In genomic region chr3:99966657-99967420, GRCh38 we compare ENCODE assay signal across 14 cellular contexts.
DNase-seq lines count a peak whose midpoint lies in the region; TF ChIP-seq lines count a peak whose summit lies in the region.
"Had no signal": no experiment of that assay in that cellular context is flagged by ENCODE, and none has a peak within 500 bp of the region (broad histone marks: within the 10 kb centered on the region; RNA-seq: fewer than 3 reads in every experiment).

No MANE protein-coding gene starts in this region.

- no peak for TF ChIP-seq EP300 in suprapubic skin (IDR thresholded peaks at IDR 0.05)

- no TSS peak for BruUV-seq in OCI-LY7 (replicated peaks; lab: Mats Ljungman, UMichigan)

- H3K27ac ChIP-seq in suprapubic skin = peak overlapping the region; percentile 70
- H3K27ac ChIP-seq in OCI-LY7 (ENCODE audit: low read depth, low read length, poor library complexity, severe bottlenecking) = no peak overlapping the region

- no peaks in the 10 kb centered on the region for H3K9me2 ChIP-seq in OCI-LY7 (ENCODE audit: insufficient read depth, low read length)

- no peak for TF ChIP-seq POLR2A in suprapubic skin (IDR thresholded peaks at IDR 0.05)

- H3K36me3 ChIP-seq in adipocyte (ENCODE audit: control insufficient read depth, insufficient read depth, low read length, severe bottlenecking) = no peaks in the 10 kb centered on the region
- no peaks in the 10 kb centered on the region for H3K36me3 ChIP-seq in mucosa of stomach (ENCODE audit: control insufficient read depth, insufficient read depth, low read length)
- no peaks in the 10 kb centered on the region for H3K36me3 ChIP-seq in suprapubic skin
- no peaks in the 10 kb centered on the region for H3K36me3 ChIP-seq in OCI-LY7 (ENCODE audit: insufficient read depth, low read length)

- no peak for TF ChIP-seq CTCF in suprapubic skin (IDR thresholded peaks at IDR 0.05)
- no peak for TF ChIP-seq CTCF in OCI-LY7 (conservative IDR thresholded peaks at IDR 0.05; ENCODE audit: low read length)

- H3K9me3 ChIP-seq in adipocyte (ENCODE audit: control insufficient read depth, low read length) = no peaks in the 10 kb centered on the region
- H3K9me3 ChIP-seq in mucosa of stomach (ENCODE audit: control insufficient read depth, low read length) = no peaks in the 10 kb centered on the region
- H3K9me3 ChIP-seq in suprapubic skin = no peaks in the 10 kb centered on the region
- no peaks in the 10 kb centered on the region for H3K9me3 ChIP-seq in OCI-LY7 (ENCODE audit: low read length)

- H3K4me2 ChIP-seq in OCI-LY7 (ENCODE audit: low read length) = no peak overlapping the region

- no peaks in the 10 kb centered on the region for H3K79me2 ChIP-seq in OCI-LY7 (ENCODE audit: insufficient read depth, low read depth, low read length)

- H3K9ac ChIP-seq in adipocyte (ENCODE audit: low read length) = peak overlapping the region; percentile 56
- H3K9ac ChIP-seq in mucosa of stomach (ENCODE audit: low read length) = peak overlapping the region; percentile 53

- no peaks in the 10 kb centered on the region for H4K20me1 ChIP-seq in OCI-LY7 (ENCODE audit: insufficient read depth, low read length)

- 82% methylated on average over 7 of the region's 7 CpGs for WGBS in suprapubic skin

- intact Hi-C loops in OCI-LY7 (cut with micrococcal nuclease; ENCODE audit: unreplicated experiment) = no loop called here

- POLR2A ChIA-PET in OCI-LY7 (lab: Charles Lee) = no interaction called here

- DNase-seq in adipocyte (ENCODE audit: low read depth) = peak; percentile 72
- DNase-seq in fibroblast of gingiva (ENCODE audit: low read depth) = peak; percentile 80
- DNase-seq in suprapubic skin (ENCODE audit: low spot score in 2 of 2) = no peak
- no peak for DNase-seq in NOMO-1 treated with DMSO at 0.1 percent for 48 hours (lab: John Stamatoyannopoulos, UW; ENCODE audit: unreplicated experiment)
- DNase-seq in OCI-LY7 (ENCODE audit: low spot score) = no peak
- no peak for DNase-seq in stimulated activated CD4-positive, alpha-beta T cell treated with anti-CD3 and anti-CD28 coated beads, Interleukin-2, amount 100 ng/mL, for 24 hours
- DNase-seq in foreskin melanocyte = no peak
- DNase-seq: amygdala; COR-L47; GOT3; naive thymus-derived CD4-positive, alpha-beta T cell; NCI-H1436 treated with DMSO at 0.1 percent for 48 hours; NK-92 treated with Interleukin-12 subunit alpha and Interleukin-12 subunit beta, amount 100 ng/mL, for 24 hours had no signal

- peaks cover 56% of the 10 kb centered on the region for H3K4me1 ChIP-seq in adipocyte (ENCODE audit: control insufficient read depth, insufficient read depth, low read length)
- peaks cover 33% of the 10 kb centered on the region for H3K4me1 ChIP-seq in mucosa of stomach (ENCODE audit: control insufficient read depth, insufficient read depth, low read length)
- peaks cover 56% of the 10 kb centered on the region for H3K4me1 ChIP-seq in suprapubic skin
- H3K4me1 ChIP-seq in OCI-LY7 (ENCODE audit: insufficient read depth, low read length, poor library complexity, severe bottlenecking) = no peaks in the 10 kb centered on the region

- peak overlapping the region; percentile 36 for H3K4me3 ChIP-seq in adipocyte (ENCODE audit: low read length)
- no peak overlapping the region for H3K4me3 ChIP-seq in mucosa of stomach (ENCODE audit: low read length)
- H3K4me3 ChIP-seq in suprapubic skin = no peak overlapping the region
- H3K4me3 ChIP-seq in OCI-LY7 (ENCODE audit: low read depth, low read length, poor library complexity, severe bottlenecking) = no peak overlapping the region

- CTCF ChIA-PET in OCI-LY7 (lab: Charles Lee; ENCODE audit: unreplicated experiment) = no interaction called here

- H3K27me3 ChIP-seq in adipocyte (replicated peaks; ENCODE audit: control insufficient read depth, insufficient read depth, low read length) (no peaks in the 10 kb centered on the region), mucosa of stomach (ENCODE audit: control insufficient read depth, insufficient read depth, low read length) (no peaks in the 10 kb centered on the region), suprapubic skin (no peaks in the 10 kb centered on the region)

- H2AFZ ChIP-seq in OCI-LY7 (ENCODE audit: low read length) = no peak overlapping the region

Comparison
In these comparisons a context has a peak if more than half of its experiments do, and no peak if none do; other contexts are left out.
1. DNase-seq: peak in adipocyte (single experiment) and fibroblast of gingiva (single experiment); none in suprapubic skin (0 of 2), NOMO-1 treated with DMSO at 0.1 percent for 48 hours (single experiment), OCI-LY7 (single experiment), stimulated activated CD4-positive, alpha-beta T cell treated with anti-CD3 and anti-CD28 coated beads, Interleukin-2, amount 100 ng/mL, for 24 hours (0 of 2) and foreskin melanocyte (single experiment).